1 cellular context compared by ENCODE assay signal in genomic region chr9:128203024-128203841, GRCh38.
TF ChIP-seq lines count a peak whose summit lies in the region.

Gene DNM1 (plus strand): TSS chr9:128203379. CDS start chr9:128203471, 92 bp downstream.

TF ChIP-seq in K562, 482 proteins besides CTCF, POLR2A, EP300 and RAD21 (continued from another document and continues in another):
- TF ChIP-seq ZBTB33 (CRISPR knock-in tag; IDR thresholded peaks at IDR 0.05) (no peak), ZNF644 (tag; IDR thresholded peaks at IDR 0.05; ENCODE audit: low read depth) (no peak), NFXL1 (CRISPR knock-in tag; IDR thresholded peaks at IDR 0.05) (no peak), HBP1 (CRISPR knock-in tag; IDR thresholded peaks at IDR 0.05) (no peak), GATAD2A (IDR thresholded peaks at IDR 0.05) (no peak), TFE3 (CRISPR knock-in tag; IDR thresholded peaks at IDR 0.05) (no peak; the same call in 1 of the 2 replicates), PKNOX1 (IDR thresholded peaks at IDR 0.05) (no peak), DEAF1 (CRISPR knock-in tag; IDR thresholded peaks at IDR 0.05) (no peak), CHD1 (IDR thresholded peaks at IDR 0.05; ENCODE audit: low read length) (peak; percentile 96), SAFB (IDR thresholded peaks at IDR 0.05; ENCODE audit: borderline replicate concordance, low read depth, low read length) (no peak), ZFPM2 (CRISPR knock-in tag; IDR thresholded peaks at IDR 0.05) (peak; percentile 91), SMAD2 (IDR thresholded peaks at IDR 0.05; ENCODE audit: low read depth, low read length) (no peak), POLR2H (tag; IDR thresholded peaks at IDR 0.05; ENCODE audit: low read depth) (no peak), TOE1 (IDR thresholded peaks at IDR 0.05; ENCODE audit: borderline replicate concordance) (no peak), TOE1 (CRISPR knock-in tag; IDR thresholded peaks at IDR 0.05; ENCODE audit: borderline replicate concordance, low read depth) (no peak), GATAD2B (IDR thresholded peaks at IDR 0.05; ENCODE audit: borderline replicate concordance) (no peak), CAMTA2 (CRISPR knock-in tag; conservative IDR thresholded peaks at IDR 0.05) (no peak), ZNF184 (CRISPR knock-in tag; IDR thresholded peaks at IDR 0.05) (no peak), MEIS2 (IDR thresholded peaks at IDR 0.05; ENCODE audit: partially characterized antibody) (peak; percentile 76), FOS (IDR thresholded peaks at IDR 0.05; ENCODE audit: extremely low read depth, insufficient read length) (no peak), TCF15 (CRISPR knock-in tag; IDR thresholded peaks at IDR 0.05) (no peak; the same call in 1 of the 2 replicates), HNRNPH1 (optimal IDR thresholded peaks at IDR 0.05; ENCODE audit: low read depth, low read length) (no peak), ZNF174 (CRISPR knock-in tag; IDR thresholded peaks at IDR 0.05) (0 out of 2 replicates have a peak, but pooled peaks have one; percentile 45), POLR3G (IDR thresholded peaks at IDR 0.05; ENCODE audit: extremely low read depth, insufficient read length, insufficient replicate concordance) (no peak), UBTF (IDR thresholded peaks at IDR 0.05; ENCODE audit: borderline replicate concordance in 1 of 2, low read depth in 2 of 2, low read length in 2 of 2) (peak; percentile 98 to 99), HOXB6 (CRISPR knock-in tag; IDR thresholded peaks at IDR 0.05; ENCODE audit: borderline replicate concordance) (no peak), E2F4 (CRISPR knock-in tag; IDR thresholded peaks at IDR 0.05; ENCODE audit: low read depth) (no peak), TCF7L2 (IDR thresholded peaks at IDR 0.05; ENCODE audit: low read depth, low read length) (peak; percentile 47; the same call in 1 of the 2 replicates), TCFL5 (CRISPR knock-in tag; conservative IDR thresholded peaks at IDR 0.05) (0 out of 2 replicates have a peak, but pooled peaks have one; percentile 33), FOXA3 (CRISPR knock-in tag; conservative IDR thresholded peaks at IDR 0.05 in 1 of 2, IDR thresholded peaks at IDR 0.05 in 1 of 2) (no peak), DMBX1 (CRISPR knock-in tag; IDR thresholded peaks at IDR 0.05; ENCODE audit: borderline replicate concordance) (peak; percentile 90), PRDM10 (IDR thresholded peaks at IDR 0.05; ENCODE audit: partially characterized antibody) (no peak), E2F3 (CRISPR knock-in tag; IDR thresholded peaks at IDR 0.05) (peak; percentile 46; the same call in 1 of the 2 replicates), ZNF77 (CRISPR knock-in tag; IDR thresholded peaks at IDR 0.05) (no peak), ZNF398 (CRISPR knock-in tag; IDR thresholded peaks at IDR 0.05) (no peak), ZNF239 (CRISPR knock-in tag; IDR thresholded peaks at IDR 0.05) (0 out of 2 replicates have a peak, but pooled peaks have one; percentile 8), THRB (CRISPR knock-in tag; conservative IDR thresholded peaks at IDR 0.05) (peak; percentile 74; the same call in 1 of the 2 replicates), ETS1 (conservative IDR thresholded peaks at IDR 0.05; ENCODE audit: control insufficient read depth, low read depth, low read length) (no peak), KLF13 (tag; IDR thresholded peaks at IDR 0.05; ENCODE audit: borderline replicate concordance, low read depth) (0 out of 2 replicates have a peak, but pooled peaks have one; percentile 7)
